24 cellular contexts compared by ENCODE assay signal in genomic region chr11:34134765-34135164, GRCh38. TPM values are rescaled to one million over a fixed set of nuclear protein-coding genes. Genes with fewer than 3 reads are reported as not detected.
A peak's percentile ranks its signal among the peaks of the same experiment; 100 is the strongest.
DNase-seq lines count a peak whose midpoint lies in the region; ATAC-seq and TF ChIP-seq lines count a peak whose summit lies in the region.
"Had no signal": no experiment of that assay in that cellular context is flagged by ENCODE, and none has a peak within 500 bp of the region (broad histone marks: within the 10 kb centered on the region; RNA-seq: fewer than 3 reads in every experiment).

No MANE protein-coding gene starts in this region.

- no peaks in the 10 kb centered on the region for H3K27me3 ChIP-seq in CD8-positive, alpha-beta memory T cell (ENCODE audit: insufficient read depth, low read length, poor library complexity, severe bottlenecking)
- H3K27me3 ChIP-seq: esophagus squamous epithelium, gastrocnemius medialis, tibial artery had no signal

- H3K9me3 Mint-ChIP-seq in CD8-positive, alpha-beta memory T cell = no peaks in the 10 kb centered on the region
- peaks cover 3% of the 10 kb centered on the region for H3K9me3 Mint-ChIP-seq in glutamatergic neuron (ENCODE audit: unreplicated experiment)
- H3K9me3 Mint-ChIP-seq: CD4-positive, alpha-beta memory T cell; natural killer cell; stimulated activated naive CD8-positive, alpha-beta T cell treated with anti-CD3 and anti-CD28 coated beads, Interleukin-15, Interleukin-2, amounts not matched to agents 100 ng/mL and 50 ng/mL, for 24 hours had no signal

- TF ChIP-seq CTCF in GM13977 (IDR thresholded peaks at IDR 0.05; ENCODE audit: extremely low read depth, insufficient read depth, missing control alignments) (no peak), glutamatergic neuron (IDR thresholded peaks at IDR 0.05; ENCODE audit: partially characterized antibody, unreplicated experiment) (no peak)

- H3K4me1 Mint-ChIP-seq in CD8-positive, alpha-beta memory T cell = no peaks in the 10 kb centered on the region
- peaks cover 6% of the 10 kb centered on the region for H3K4me1 Mint-ChIP-seq in glutamatergic neuron (ENCODE audit: low read depth, unreplicated experiment)

- H3K27me3 Mint-ChIP-seq in CD8-positive, alpha-beta memory T cell = peaks cover 0 to 2% of the 10 kb centered on the region in 2 donors
- no peaks in the 10 kb centered on the region for H3K27me3 Mint-ChIP-seq in glutamatergic neuron (ENCODE audit: unreplicated experiment)
- H3K27me3 Mint-ChIP-seq: CD4-positive, alpha-beta memory T cell; stimulated activated naive CD8-positive, alpha-beta T cell treated with anti-CD3 and anti-CD28 coated beads, Interleukin-15, Interleukin-2, amounts not matched to agents 100 ng/mL and 50 ng/mL, for 24 hours had no signal

- in situ Hi-C loops in GM13977 (cut with MboI; ENCODE audit: low pct_unique_long_range_greater_than_20kb, low sequenced_read_pairs, unreplicated experiment) = no loop called here

- POLR2A ChIA-PET in CD8-positive, alpha-beta memory T cell (lab: Charles Lee) = no interaction called here

- peak; percentile 35 for DNase-seq in GM13977 (ENCODE audit: low spot score)
- DNase-seq in CD8-positive, alpha-beta memory T cell = no peak
- no peak for DNase-seq in glutamatergic neuron
- DNase-seq in NCI-H526 (lab: John Stamatoyannopoulos, UW) = no peak
- DNase-seq: activated gamma-delta T cell treated with Interleukin-2 at 50 U/mL for 16 hours; amniotic stem cell; CD4-positive, alpha-beta memory T cell; esophagus squamous epithelium; gastrocnemius medialis; IMR-90; midbrain; natural killer cell; NCI-H1105; NCI-H2029 treated with DMSO at 0.1 percent for 48 hours; PC-9; SIG-M5; stimulated activated CD4-positive, alpha-beta T cell treated with anti-CD3 and anti-CD28 coated beads, Interleukin-2, amount 100 ng/mL, for 48 hours had no signal

- H3K4me3 Mint-ChIP-seq in CD8-positive, alpha-beta memory T cell = no peak overlapping the region
- no peak overlapping the region for H3K4me3 Mint-ChIP-seq in glutamatergic neuron (ENCODE audit: unreplicated experiment)
- H3K4me3 Mint-ChIP-seq: natural killer cell; stimulated activated naive CD8-positive, alpha-beta T cell treated with anti-CD3 and anti-CD28 coated beads, Interleukin-15, Interleukin-2, amounts not matched to agents 100 ng/mL and 50 ng/mL, for 24 hours had no signal

- H3K4me3 ChIP-seq in CD8-positive, alpha-beta memory T cell (ENCODE audit: low read length) = no peak overlapping the region
- H3K4me3 ChIP-seq: coronary artery, esophagus squamous epithelium, gastrocnemius medialis, PC-9, tibial artery had no signal

- H3K9me3 ChIP-seq in CD8-positive, alpha-beta memory T cell (ENCODE audit: low read length) = no peaks in the 10 kb centered on the region
- H3K9me3 ChIP-seq: esophagus squamous epithelium, gastrocnemius medialis, tibial artery had no signal

- H3K36me3 Mint-ChIP-seq in CD8-positive, alpha-beta memory T cell = peaks cover 23 to 95% (median 34%) of the 10 kb centered on the region in 3 donors
- peaks cover 6% of the 10 kb centered on the region for H3K36me3 Mint-ChIP-seq in glutamatergic neuron (ENCODE audit: unreplicated experiment)

- H3K27ac Mint-ChIP-seq in CD8-positive, alpha-beta memory T cell = no peak overlapping the region
- no peak overlapping the region for H3K27ac Mint-ChIP-seq in glutamatergic neuron (ENCODE audit: unreplicated experiment)
- H3K27ac Mint-ChIP-seq: natural killer cell had no signal

- H3K27ac ChIP-seq in CD8-positive, alpha-beta memory T cell (ENCODE audit: low read depth, low read length) = no peak overlapping the region
- H3K27ac ChIP-seq: coronary artery, esophagus squamous epithelium, gastrocnemius medialis, PC-9, tibial artery had no signal

- peaks cover 70% of the 10 kb centered on the region for H3K36me3 ChIP-seq in CD8-positive, alpha-beta memory T cell (ENCODE audit: insufficient read depth, low read length)

- H3K4me1 ChIP-seq in CD8-positive, alpha-beta memory T cell (ENCODE audit: insufficient read depth, low read length) = no peaks in the 10 kb centered on the region
- H3K4me1 ChIP-seq: esophagus squamous epithelium, gastrocnemius medialis, tibial artery had no signal

- ATAC-seq in GM19025 (IDR thresholded peaks at IDR 0.05; ENCODE audit: low read depth, unreplicated experiment) = peak; percentile 38
- peak; percentile 48 for ATAC-seq in GM21786 (IDR thresholded peaks at IDR 0.05; ENCODE audit: unreplicated experiment)
- ATAC-seq in HG03442 (IDR thresholded peaks at IDR 0.05; ENCODE audit: unreplicated experiment) = peak; percentile 52
- ATAC-seq in GM19023 (IDR thresholded peaks at IDR 0.05; ENCODE audit: unreplicated experiment) = no peak
- ATAC-seq: gastrocnemius medialis, natural killer cell had no signal

- CTCF ChIA-PET in CD8-positive, alpha-beta memory T cell (lab: Charles Lee) = no interaction called here

RNA-seq across cellular contexts. Expression of gene NAT10, which starts 29.3 kb away (rescaled TPM):
- 100 to 1,000 TPM; 143 to 148 TPM for total RNA-seq in CD8-positive, alpha-beta memory T cell
- polyA plus RNA-seq in CD8-positive, alpha-beta memory T cell = 40.1 TPM
- total RNA-seq in glutamatergic neuron (ENCODE audit: unreplicated experiment) = 35.3 TPM
